ENCODE assay signal across 1 cellular context in the genomic region with DNA sequence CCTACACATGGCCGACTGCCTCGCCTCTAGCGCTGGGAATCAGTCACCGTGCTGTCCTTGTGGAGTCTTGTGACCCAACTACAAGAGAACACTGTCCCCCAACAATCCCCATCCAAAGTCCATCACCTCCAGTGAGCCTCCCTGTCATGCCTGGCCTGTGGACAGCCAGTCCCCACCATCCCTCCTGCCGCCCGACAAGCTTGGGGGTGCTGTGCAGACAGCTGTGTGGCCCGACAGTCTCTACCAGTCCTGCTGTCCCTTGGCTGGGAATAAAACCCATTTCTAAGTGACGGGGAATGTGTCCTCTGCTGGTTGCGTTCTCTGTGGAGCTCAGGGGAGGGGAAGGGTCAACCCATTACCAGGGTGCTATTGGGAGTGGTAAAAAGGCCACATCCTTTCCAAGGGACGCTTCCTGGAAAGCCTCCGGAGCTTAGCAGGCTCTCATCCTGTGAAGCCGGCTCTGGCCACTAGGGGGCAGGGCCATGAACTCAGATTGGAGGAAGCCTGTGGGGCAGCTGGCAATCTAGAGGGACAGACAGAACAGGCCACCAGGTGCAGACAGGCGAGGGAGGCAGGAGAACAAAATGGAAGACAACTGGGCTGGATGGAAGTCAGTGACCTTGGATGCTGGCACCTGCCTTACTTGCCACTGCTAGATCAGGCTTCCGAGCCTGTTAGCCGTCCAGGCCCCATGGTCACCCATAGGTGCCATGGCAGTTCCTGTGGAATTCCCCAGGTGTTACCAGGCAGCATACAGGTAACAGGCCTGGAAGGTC.
TF ChIP-seq lines count a peak whose summit lies in the region.

No MANE protein-coding gene starts in this region.

TF ChIP-seq in HepG2, 621 proteins besides CTCF, POLR2A, EP300 and RAD21 (continued from another document and continues in another):
- TF ChIP-seq, protein P1, sequence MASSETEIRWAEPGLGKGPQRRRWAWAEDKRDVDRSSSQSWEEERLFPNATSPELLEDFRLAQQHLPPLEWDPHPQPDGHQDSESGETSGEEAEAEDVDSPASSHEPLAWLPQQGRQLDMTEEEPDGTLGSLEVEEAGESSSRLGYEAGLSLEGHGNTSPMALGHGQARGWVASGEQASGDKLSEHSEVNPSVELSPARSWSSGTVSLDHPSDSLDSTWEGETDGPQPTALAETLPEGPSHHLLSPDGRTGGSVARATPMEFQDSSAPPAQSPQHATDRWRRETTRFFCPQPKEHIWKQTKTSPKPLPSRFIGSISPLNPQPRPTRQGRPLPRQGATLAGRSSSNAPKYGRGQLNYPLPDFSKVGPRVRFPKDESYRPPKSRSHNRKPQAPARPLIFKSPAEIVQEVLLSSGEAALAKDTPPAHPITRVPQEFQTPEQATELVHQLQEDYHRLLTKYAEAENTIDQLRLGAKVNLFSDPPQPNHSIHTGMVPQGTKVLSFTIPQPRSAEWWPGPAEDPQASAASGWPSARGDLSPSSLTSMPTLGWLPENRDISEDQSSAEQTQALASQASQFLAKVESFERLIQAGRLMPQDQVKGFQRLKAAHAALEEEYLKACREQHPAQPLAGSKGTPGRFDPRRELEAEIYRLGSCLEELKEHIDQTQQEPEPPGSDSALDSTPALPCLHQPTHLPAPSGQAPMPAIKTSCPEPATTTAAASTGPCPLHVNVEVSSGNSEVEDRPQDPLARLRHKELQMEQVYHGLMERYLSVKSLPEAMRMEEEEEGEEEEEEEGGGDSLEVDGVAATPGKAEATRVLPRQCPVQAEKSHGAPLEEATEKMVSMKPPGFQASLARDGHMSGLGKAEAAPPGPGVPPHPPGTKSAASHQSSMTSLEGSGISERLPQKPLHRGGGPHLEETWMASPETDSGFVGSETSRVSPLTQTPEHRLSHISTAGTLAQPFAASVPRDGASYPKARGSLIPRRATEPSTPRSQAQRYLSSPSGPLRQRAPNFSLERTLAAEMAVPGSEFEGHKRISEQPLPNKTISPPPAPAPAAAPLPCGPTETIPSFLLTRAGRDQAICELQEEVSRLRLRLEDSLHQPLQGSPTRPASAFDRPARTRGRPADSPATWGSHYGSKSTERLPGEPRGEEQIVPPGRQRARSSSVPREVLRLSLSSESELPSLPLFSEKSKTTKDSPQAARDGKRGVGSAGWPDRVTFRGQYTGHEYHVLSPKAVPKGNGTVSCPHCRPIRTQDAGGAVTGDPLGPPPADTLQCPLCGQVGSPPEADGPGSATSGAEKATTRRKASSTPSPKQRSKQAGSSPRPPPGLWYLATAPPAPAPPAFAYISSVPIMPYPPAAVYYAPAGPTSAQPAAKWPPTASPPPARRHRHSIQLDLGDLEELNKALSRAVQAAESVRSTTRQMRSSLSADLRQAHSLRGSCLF (CRISPR knock-in tag; IDR thresholded peaks at IDR 0.05; ENCODE audit: borderline replicate concordance): no peak
- TF ChIP-seq IKZF1 (IDR thresholded peaks at IDR 0.05) (no peak), TBL1XR1 (IDR thresholded peaks at IDR 0.05; ENCODE audit: borderline replicate concordance, low read length, partially characterized antibody) (no peak), CCAR2 (optimal IDR thresholded peaks at IDR 0.05; ENCODE audit: low read depth, low read length) (no peak), CEBPG (CRISPR knock-in tag; IDR thresholded peaks at IDR 0.05) (no peak), ZNF235 (CRISPR knock-in tag; IDR thresholded peaks at IDR 0.05; ENCODE audit: borderline replicate concordance) (no peak), SMC3 (IDR thresholded peaks at IDR 0.05; ENCODE audit: low read length) (no peak; the same call in 1 of the 2 replicates), ZNF256 (CRISPR knock-in tag; conservative IDR thresholded peaks at IDR 0.05) (no peak), ZNF512 (CRISPR knock-in tag; IDR thresholded peaks at IDR 0.05) (no peak), CBX5 (CRISPR knock-in tag; IDR thresholded peaks at IDR 0.05; ENCODE audit: borderline replicate concordance) (no peak), NFRKB (IDR thresholded peaks at IDR 0.05) (no peak), LBX2 (CRISPR knock-in tag; IDR thresholded peaks at IDR 0.05; ENCODE audit: borderline replicate concordance) (no peak), ZMYM4 (CRISPR knock-in tag; IDR thresholded peaks at IDR 0.05) (peak; percentile 57; the same call in 1 of the 2 replicates), ZNF678 (CRISPR knock-in tag; IDR thresholded peaks at IDR 0.05) (no peak), ZNF629 (CRISPR knock-in tag; conservative IDR thresholded peaks at IDR 0.05) (no peak), RFXAP (CRISPR knock-in tag; IDR thresholded peaks at IDR 0.05; ENCODE audit: borderline replicate concordance) (no peak), ZHX2 (IDR thresholded peaks at IDR 0.05; ENCODE audit: low read depth) (no peak), ZHX2 (CRISPR knock-in tag; IDR thresholded peaks at IDR 0.05; ENCODE audit: borderline replicate concordance) (no peak), HOXA9 (CRISPR knock-in tag; IDR thresholded peaks at IDR 0.05; ENCODE audit: borderline replicate concordance) (no peak), ZNF800 (CRISPR knock-in tag; IDR thresholded peaks at IDR 0.05) (no peak)
- TF ChIP-seq, protein P2, sequence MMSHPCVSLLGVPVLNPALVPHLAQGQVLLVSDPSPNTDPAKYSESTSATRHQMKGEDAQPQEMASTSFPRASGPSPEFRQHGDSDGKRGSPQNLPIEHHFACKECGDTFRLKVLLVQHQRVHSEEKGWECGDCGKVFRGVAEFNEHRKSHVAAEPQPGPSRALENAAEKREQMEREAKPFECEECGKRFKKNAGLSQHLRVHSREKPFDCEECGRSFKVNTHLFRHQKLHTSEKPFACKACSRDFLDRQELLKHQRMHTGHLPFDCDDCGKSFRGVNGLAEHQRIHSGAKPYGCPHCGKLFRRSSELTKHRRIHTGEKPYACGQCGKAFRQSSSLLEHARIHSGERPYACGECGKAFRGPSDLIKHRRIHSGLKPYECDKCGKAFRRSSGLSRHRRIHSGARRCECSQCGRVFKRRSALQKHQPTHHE (CRISPR knock-in tag; IDR thresholded peaks at IDR 0.05; ENCODE audit: borderline replicate concordance): no peak
- TF ChIP-seq, protein P3, sequence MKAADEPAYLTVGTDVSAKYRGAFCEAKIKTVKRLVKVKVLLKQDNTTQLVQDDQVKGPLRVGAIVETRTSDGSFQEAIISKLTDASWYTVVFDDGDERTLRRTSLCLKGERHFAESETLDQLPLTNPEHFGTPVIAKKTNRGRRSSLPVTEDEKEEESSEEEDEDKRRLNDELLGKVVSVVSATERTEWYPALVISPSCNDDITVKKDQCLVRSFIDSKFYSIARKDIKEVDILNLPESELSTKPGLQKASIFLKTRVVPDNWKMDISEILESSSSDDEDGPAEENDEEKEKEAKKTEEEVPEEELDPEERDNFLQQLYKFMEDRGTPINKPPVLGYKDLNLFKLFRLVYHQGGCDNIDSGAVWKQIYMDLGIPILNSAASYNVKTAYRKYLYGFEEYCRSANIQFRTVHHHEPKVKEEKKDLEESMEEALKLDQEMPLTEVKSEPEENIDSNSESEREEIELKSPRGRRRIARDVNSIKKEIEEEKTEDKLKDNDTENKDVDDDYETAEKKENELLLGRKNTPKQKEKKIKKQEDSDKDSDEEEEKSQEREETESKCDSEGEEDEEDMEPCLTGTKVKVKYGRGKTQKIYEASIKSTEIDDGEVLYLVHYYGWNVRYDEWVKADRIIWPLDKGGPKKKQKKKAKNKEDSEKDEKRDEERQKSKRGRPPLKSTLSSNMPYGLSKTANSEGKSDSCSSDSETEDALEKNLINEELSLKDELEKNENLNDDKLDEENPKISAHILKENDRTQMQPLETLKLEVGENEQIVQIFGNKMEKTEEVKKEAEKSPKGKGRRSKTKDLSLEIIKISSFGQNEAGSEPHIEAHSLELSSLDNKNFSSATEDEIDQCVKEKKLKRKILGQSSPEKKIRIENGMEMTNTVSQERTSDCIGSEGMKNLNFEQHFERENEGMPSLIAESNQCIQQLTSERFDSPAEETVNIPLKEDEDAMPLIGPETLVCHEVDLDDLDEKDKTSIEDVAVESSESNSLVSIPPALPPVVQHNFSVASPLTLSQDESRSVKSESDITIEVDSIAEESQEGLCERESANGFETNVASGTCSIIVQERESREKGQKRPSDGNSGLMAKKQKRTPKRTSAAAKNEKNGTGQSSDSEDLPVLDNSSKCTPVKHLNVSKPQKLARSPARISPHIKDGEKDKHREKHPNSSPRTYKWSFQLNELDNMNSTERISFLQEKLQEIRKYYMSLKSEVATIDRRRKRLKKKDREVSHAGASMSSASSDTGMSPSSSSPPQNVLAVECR (CRISPR knock-in tag; IDR thresholded peaks at IDR 0.05; ENCODE audit: borderline replicate concordance): peak; percentile 21; the same call in 1 of the 2 replicates
- TF ChIP-seq, protein P4, sequence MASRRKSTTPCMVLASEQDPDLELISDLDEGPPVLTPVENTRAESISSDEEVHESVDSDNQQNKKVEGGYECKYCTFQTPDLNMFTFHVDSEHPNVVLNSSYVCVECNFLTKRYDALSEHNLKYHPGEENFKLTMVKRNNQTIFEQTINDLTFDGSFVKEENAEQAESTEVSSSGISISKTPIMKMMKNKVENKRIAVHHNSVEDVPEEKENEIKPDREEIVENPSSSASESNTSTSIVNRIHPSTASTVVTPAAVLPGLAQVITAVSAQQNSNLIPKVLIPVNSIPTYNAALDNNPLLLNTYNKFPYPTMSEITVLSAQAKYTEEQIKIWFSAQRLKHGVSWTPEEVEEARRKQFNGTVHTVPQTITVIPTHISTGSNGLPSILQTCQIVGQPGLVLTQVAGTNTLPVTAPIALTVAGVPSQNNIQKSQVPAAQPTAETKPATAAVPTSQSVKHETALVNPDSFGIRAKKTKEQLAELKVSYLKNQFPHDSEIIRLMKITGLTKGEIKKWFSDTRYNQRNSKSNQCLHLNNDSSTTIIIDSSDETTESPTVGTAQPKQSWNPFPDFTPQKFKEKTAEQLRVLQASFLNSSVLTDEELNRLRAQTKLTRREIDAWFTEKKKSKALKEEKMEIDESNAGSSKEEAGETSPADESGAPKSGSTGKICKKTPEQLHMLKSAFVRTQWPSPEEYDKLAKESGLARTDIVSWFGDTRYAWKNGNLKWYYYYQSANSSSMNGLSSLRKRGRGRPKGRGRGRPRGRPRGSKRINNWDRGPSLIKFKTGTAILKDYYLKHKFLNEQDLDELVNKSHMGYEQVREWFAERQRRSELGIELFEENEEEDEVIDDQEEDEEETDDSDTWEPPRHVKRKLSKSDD (CRISPR knock-in tag; IDR thresholded peaks at IDR 0.05; ENCODE audit: low read depth): no peak
